ENCODE assay signal across 21 cellular contexts in genomic region chr12:64029013-64029857, GRCh38.
DNase-seq lines count a peak whose midpoint lies in the region; ATAC-seq and TF ChIP-seq lines count a peak whose summit lies in the region.
"Had no signal": no experiment of that assay in that cellular context is flagged by ENCODE, and none has a peak within 500 bp of the region (broad histone marks: within the 10 kb centered on the region; RNA-seq: fewer than 3 reads in every experiment).

No MANE protein-coding gene starts in this region.

- peaks cover 51% of the 10 kb centered on the region for H3F3A ChIP-seq in GM23248 (ENCODE audit: insufficient read depth)

- H3K4me1 ChIP-seq in GM23248 (ENCODE audit: insufficient read depth) (peaks cover 43% of the 10 kb centered on the region), thyroid gland (peaks cover 7 to 16% of the 10 kb centered on the region in 2 donors), transverse colon (no peaks in the 10 kb centered on the region)
- H3K4me1 ChIP-seq: breast epithelium had no signal

- intact Hi-C loops in thyroid gland (cut with DNase I) (no loop called here), transverse colon (cut with DNase I; ENCODE audit: low total_unique reads) (no loop called here)

- no peaks in the 10 kb centered on the region for H3K9me3 ChIP-seq in GM23248 (ENCODE audit: low read depth)
- no peaks in the 10 kb centered on the region for H3K9me3 ChIP-seq in thyroid gland
- no peaks in the 10 kb centered on the region for H3K9me3 ChIP-seq in transverse colon
- H3K9me3 ChIP-seq: breast epithelium, thoracic aorta had no signal

- peak overlapping the region; percentile 72 for H3K4me2 ChIP-seq in GM23248 (ENCODE audit: unreplicated experiment)

- no peaks in the 10 kb centered on the region for H4K20me1 ChIP-seq in GM23248 (ENCODE audit: insufficient read depth)

- H3K36me3 ChIP-seq in GM23248 (ENCODE audit: low read depth): 0 out of 2 replicates have a peak, but pooled peaks cover 5% of the 10 kb centered on the region
- H3K36me3 ChIP-seq in brain microvascular endothelial cell (replicated peaks): no peaks in the 10 kb centered on the region
- H3K36me3 ChIP-seq in thyroid gland: no peaks in the 10 kb centered on the region
- no peaks in the 10 kb centered on the region for H3K36me3 ChIP-seq in transverse colon
- H3K36me3 ChIP-seq: breast epithelium, ovary, thoracic aorta had no signal

- 29 to 30% methylated on average over 13 of the region's 13 CpGs for WGBS in GM23248 (ENCODE audit: low coverage in 1 of 2, low lambda C conversion rate in 2 of 2, missing lambda C conversion rate in 2 of 2), 2 experiments
- WGBS in thyroid gland, 2 donors: 75 to 77% methylated on average over 13 of the region's 13 CpGs
- 73 to 80% methylated on average over 11 to 13 of the region's 13 CpGs for WGBS in transverse colon (ENCODE audit: low coverage in 1 of 2), 2 donors

- peak overlapping the region; percentile 27 for H3K4me3 ChIP-seq in GM23248
- H3K4me3 ChIP-seq in brain microvascular endothelial cell (ENCODE audit: low read depth, low read length): no peak overlapping the region
- no peak overlapping the region for H3K4me3 ChIP-seq in thyroid gland (replicated peaks in 1 of 3)
- no peak overlapping the region for H3K4me3 ChIP-seq in transverse colon
- H3K4me3 ChIP-seq: breast epithelium, dorsolateral prefrontal cortex, ovary, thoracic aorta had no signal

- TF ChIP-seq POLR2A in thyroid gland (IDR thresholded peaks at IDR 0.05): no peak
- TF ChIP-seq POLR2A in transverse colon (IDR thresholded peaks at IDR 0.05): no peak

- ATAC-seq in HG03175 (IDR thresholded peaks at IDR 0.05; ENCODE audit: unreplicated experiment): no peak
- ATAC-seq: activated T-cell treated with anti-CD3 and anti-CD28 coated beads, Interleukin-2, amount 50 U/mL, for 4 hours; HCT116 had no signal

- TF ChIP-seq EP300 in transverse colon (IDR thresholded peaks at IDR 0.05; ENCODE audit: low read depth): no peak

- no peak overlapping the region for H2AFZ ChIP-seq in GM23248

- DNase-seq in GM23248: peak; percentile 87
- DNase-seq in brain microvascular endothelial cell: peak; percentile 24
- DNase-seq in kidney tubule cell (ENCODE audit: low spot score): peak; percentile 28
- peak in 1 of 2 donors; percentile 26 for DNase-seq in thyroid gland
- no peak for DNase-seq in NCI-H1436 treated with DMSO at 0.1 percent for 48 hours (lab: John Stamatoyannopoulos, UW)
- DNase-seq in NOMO-1 (lab: John Stamatoyannopoulos, UW; ENCODE audit: unreplicated experiment in 2 of 2): no peak
- no peak for DNase-seq in transverse colon
- DNase-seq: activated T-cell treated with anti-CD3 and anti-CD28 coated beads, Interleukin-2, amount 50 U/mL, for 4 hours; C1 segment of cervical spinal cord; DMS153; dorsolateral prefrontal cortex; erythroblast; hippocampal formation; NCI-H2227 treated with DMSO at 0.1 percent for 48 hours; ovary; RPMI8226; stimulated activated CD4-positive, alpha-beta T cell treated with anti-CD3 and anti-CD28 coated beads, Interleukin-4, amount 100 ng/mL, for 1 hour had no signal

- no peaks in the 10 kb centered on the region for H3K27me3 ChIP-seq in GM23248 (replicated peaks; ENCODE audit: insufficient read depth)
- no peaks in the 10 kb centered on the region for H3K27me3 ChIP-seq in brain microvascular endothelial cell (replicated peaks)
- H3K27me3 ChIP-seq in thyroid gland: no peaks in the 10 kb centered on the region
- no peaks in the 10 kb centered on the region for H3K27me3 ChIP-seq in transverse colon
- H3K27me3 ChIP-seq: breast epithelium, dorsolateral prefrontal cortex, ovary had no signal

- peaks cover 78% of the 10 kb centered on the region for H3K79me2 ChIP-seq in GM23248 (ENCODE audit: insufficient read depth)

- in situ Hi-C loops in GM23248 (cut with MboI): no loop called here
- in situ Hi-C loops in brain microvascular endothelial cell (cut with HindIII; ENCODE audit: low pct_ligation_motif_present, low sequenced_read_pairs): no loop called here
- in situ Hi-C loops in transverse colon (cut with MboI; ENCODE audit: low pct_ligation_motif_present in 1 of 4, low pct_unique_long_range_greater_than_20kb in 1 of 4, low sequenced_read_pairs in 3 of 4): no loop called here

- TF ChIP-seq CTCF in brain microvascular endothelial cell (IDR thresholded peaks at IDR 0.05; ENCODE audit: low read depth, low read length, missing control alignments) (no peak), thyroid gland (IDR thresholded peaks at IDR 0.05) (no peak), transverse colon (IDR thresholded peaks at IDR 0.05) (no peak)

- no peaks in the 10 kb centered on the region for H3K9me2 ChIP-seq in GM23248 (ENCODE audit: insufficient read depth)

- H3K27ac ChIP-seq in GM23248 (peak overlapping the region; percentile 78), brain microvascular endothelial cell (no peak overlapping the region), thyroid gland (peak overlapping the region; percentile 37 to 74 (median 56)), transverse colon (peak overlapping the region in 1 of 4 donors; percentile 6)
- H3K27ac ChIP-seq: dorsolateral prefrontal cortex, ovary, thoracic aorta had no signal

- H3K9ac ChIP-seq in GM23248: peak overlapping the region; percentile 3; the same call in 1 of the 2 replicates

Comparison
In these comparisons a context has a peak if more than half of its experiments do, and no peak if none do; other contexts are left out.
1. DNase-seq: peak in GM23248 (single experiment), brain microvascular endothelial cell (single experiment) and kidney tubule cell (single experiment); none in NCI-H1436 treated with DMSO at 0.1 percent for 48 hours (single experiment), NOMO-1 (0 of 2) and transverse colon (single experiment).